In genomic region chr2:205763708-205764501, GRCh38 we compare ENCODE assay signal across 9 cellular contexts.
DNase-seq lines count a peak whose midpoint lies in the region; ATAC-seq and TF ChIP-seq lines count a peak whose summit lies in the region.
"Had no signal": no experiment of that assay in that cellular context is flagged by ENCODE, and none has a peak within 500 bp of the region (broad histone marks: within the 10 kb centered on the region; RNA-seq: fewer than 3 reads in every experiment).

No MANE protein-coding gene starts in this region.

- ATAC-seq in gastrocnemius medialis (no peak), HG03196 (IDR thresholded peaks at IDR 0.05; ENCODE audit: unreplicated experiment) (no peak)

- DNase-seq in ELR (ENCODE audit: low read depth), result peak; percentile 61
- DNase-seq in M059J (ENCODE audit: low read depth), result peak; percentile 81
- DNase-seq in astrocyte of the cerebellum (ENCODE audit: low read depth), result peak; percentile 86
- DNase-seq in iPS DF 4.7 (ENCODE audit: extremely low read depth, low spot score), result peak; percentile 72
- DNase-seq in gastrocnemius medialis, result peak in 1 of 2 donors; percentile 26
- DNase-seq in middle frontal gyrus (ENCODE audit: extremely low spot score, low spot score), result no peak
- DNase-seq in HEK293T (ENCODE audit: extremely low spot score), result no peak

- peak; percentile 63 for TF ChIP-seq CTCF in astrocyte of the cerebellum (IDR thresholded peaks at IDR 0.05; ENCODE audit: low read depth, low read length, missing control alignments)
- peak in 3 of 5 experiments; percentile 25 to 49 (median 48) for TF ChIP-seq CTCF in gastrocnemius medialis (IDR thresholded peaks at IDR 0.05 in 4 of 5, conservative IDR thresholded peaks at IDR 0.05 in 1 of 5)

- no peak overlapping the region for H3K27ac ChIP-seq in gastrocnemius medialis
- H3K27ac ChIP-seq: SK-N-MC had no signal

- no peaks in the 10 kb centered on the region for H3K36me3 ChIP-seq in gastrocnemius medialis

- peaks cover 0 to 5% of the 10 kb centered on the region in 2 donors for H3K4me1 ChIP-seq in gastrocnemius medialis

- peaks cover 5 to 20% (median 11%) of the 10 kb centered on the region in 3 donors for H3K27me3 ChIP-seq in gastrocnemius medialis

- H3K4me3 ChIP-seq in astrocyte of the cerebellum (ENCODE audit: low read depth, low read length), result no peak overlapping the region
- no peak overlapping the region for H3K4me3 ChIP-seq in gastrocnemius medialis
- H3K4me3 ChIP-seq: SK-N-MC had no signal

- CTCF ChIA-PET in HEK293T (lab: Yijun Ruan, JAX), result no interaction called here

- POLR2A ChIA-PET in HEK293T (lab: Yijun Ruan, JAX), result no interaction called here

- H3K9me3 ChIP-seq in gastrocnemius medialis, result no peaks in the 10 kb centered on the region

- intact Hi-C loops in gastrocnemius medialis (cut with DNase I; ENCODE audit: low total_unique reads), result loop anchor here (5.0 kb wide), 1 partner anchor 163 kb away; no protein-coding TSS in a partner anchor

- TF ChIP-seq POLR2A in gastrocnemius medialis (IDR thresholded peaks at IDR 0.05), result no peak

- in situ Hi-C loops in astrocyte of the cerebellum (cut with HindIII; ENCODE audit: low sequenced_read_pairs), result no loop called here
- in situ Hi-C loops in gastrocnemius medialis (cut with MboI; ENCODE audit: low sequenced_read_pairs in 4 of 4), result no loop called here

TF ChIP-seq in HEK293T, 16 proteins besides CTCF, POLR2A, EP300 and RAD21:
- TF ChIP-seq FOXK2 (IDR thresholded peaks at IDR 0.05), result no peak
- TF ChIP-seq FOXM1 (IDR thresholded peaks at IDR 0.05; ENCODE audit: borderline replicate concordance), result no peak
- no peak for TF ChIP-seq CTBP1 (IDR thresholded peaks at IDR 0.05; ENCODE audit: borderline replicate concordance)
- no peak for TF ChIP-seq NFRKB (IDR thresholded peaks at IDR 0.05)
- TF ChIP-seq TARDBP (IDR thresholded peaks at IDR 0.05), result no peak
- no peak for TF ChIP-seq L3MBTL2 (conservative IDR thresholded peaks at IDR 0.05)
- TF ChIP-seq PKNOX1 (IDR thresholded peaks at IDR 0.05), result no peak
- TF ChIP-seq BHLHE40 (IDR thresholded peaks at IDR 0.05; ENCODE audit: borderline replicate concordance), result no peak
- TF ChIP-seq HDGF (IDR thresholded peaks at IDR 0.05; ENCODE audit: borderline replicate concordance), result no peak
- TF ChIP-seq LEF1 (IDR thresholded peaks at IDR 0.05; ENCODE audit: borderline replicate concordance), result no peak
- TF ChIP-seq SP1 (IDR thresholded peaks at IDR 0.05), result no peak
- TF ChIP-seq SUZ12 (IDR thresholded peaks at IDR 0.05), result no peak
- TF ChIP-seq ARNT (IDR thresholded peaks at IDR 0.05), result no peak
TF ChIP-seq in HEK293T: peak in this region for 0.

Comparison
In these comparisons a context has a peak if more than half of its experiments do, and no peak if none do; other contexts are left out.
1. DNase-seq: peak in ELR (single experiment), M059J (single experiment), astrocyte of the cerebellum (single experiment) and iPS DF 4.7 (single experiment); none in middle frontal gyrus (single experiment) and HEK293T (single experiment).